ENCODE assay signal across 29 cellular contexts in genomic region chr1:47468759-47469404, GRCh38. TPM values are rescaled to one million over a fixed set of nuclear protein-coding genes. Genes with fewer than 3 reads are reported as not detected.
"Had no signal": no experiment of that assay in that cellular context is flagged by ENCODE, and none has a peak within 500 bp of the region (broad histone marks: within the 10 kb centered on the region; RNA-seq: fewer than 3 reads in every experiment).

No MANE protein-coding gene starts in this region.

- H3K9me3 Mint-ChIP-seq: activated naive CD8-positive, alpha-beta T cell treated with anti-CD3 and anti-CD28 coated beads, Interleukin-2, amount 10 ng/mL, durations not matched to agents 7 days and 5 days; T-cell had no signal

- H3K36me3 Mint-ChIP-seq: activated naive CD8-positive, alpha-beta T cell treated with anti-CD3 and anti-CD28 coated beads, Interleukin-2, amount 10 ng/mL, durations not matched to agents 7 days and 5 days; T-cell had no signal

- H3K36me3 ChIP-seq: adrenal gland had no signal

- H3K9me3 ChIP-seq: adrenal gland had no signal

- H3K27ac Mint-ChIP-seq: activated CD4-positive, alpha-beta T cell treated with anti-CD3 and anti-CD28 coated beads for 36 hours; activated CD8-positive, alpha-beta T cell treated with anti-CD3 and anti-CD28 coated beads, Interleukin-2, amount 10 ng/mL, durations not matched to agents 7 days and 5 days; activated naive CD8-positive, alpha-beta T cell treated with anti-CD3 and anti-CD28 coated beads, Interleukin-2, amount 10 ng/mL, durations not matched to agents 7 days and 5 days had no signal

- H3K27ac ChIP-seq: adrenal gland, SK-N-MC, VCaP had no signal

- H3K4me1 Mint-ChIP-seq: activated CD4-positive, alpha-beta T cell treated with anti-CD3 and anti-CD28 coated beads for 36 hours; activated naive CD8-positive, alpha-beta T cell treated with anti-CD3 and anti-CD28 coated beads, Interleukin-2, amount 10 ng/mL, durations not matched to agents 7 days and 5 days; T-cell had no signal

- H3K4me1 ChIP-seq: adrenal gland had no signal

- H3K4me3 ChIP-seq: adrenal gland, SK-N-MC had no signal

- DNase-seq: activated CD4-positive, alpha-beta T cell treated with anti-CD3 and anti-CD28 coated beads for 36 hours; activated CD4-positive, alpha-beta T cell treated with anti-CD3 and anti-CD28 coated beads, Interleukin-2, amount 50 U/mL, for 1 hour; activated CD8-positive, alpha-beta memory T cell treated with anti-CD3 and anti-CD28 coated beads, Interleukin-2, amount 50 U/mL, for 48 hours; activated CD8-positive, alpha-beta T cell treated with anti-CD3 and anti-CD28 coated beads, Interleukin-2, amount 10 ng/mL, durations not matched to agents 7 days and 5 days; activated naive CD4-positive, alpha-beta T cell treated with anti-CD3 and anti-CD28 coated beads, Interleukin-2, amount 50 U/mL, for 16 hours; activated naive CD8-positive, alpha-beta T cell treated with anti-CD3 and anti-CD28 coated beads, Interleukin-2, amount 10 ng/mL, durations not matched to agents 7 days and 5 days; activated T-cell treated with anti-CD3 and anti-CD28 coated beads, Interleukin-2, amount 50 U/mL, for 1 hour; adrenal gland; anterior cingulate cortex; cerebellar nuclear complex; Kasumi-1; KBM-7; NCI-H1092 treated with DMSO at 0.1 percent for 48 hours; NCI-H1417 treated with DMSO at 0.1 percent for 48 hours; NCI-H1694; NCI-H2029 treated with DMSO at 0.1 percent for 48 hours; NCI-H446; NCI-H524 treated with DMSO at 0.1 percent for 48 hours; NCI-H82; NK-92 treated with Interleukin-12 subunit alpha and Interleukin-12 subunit beta, amount 100 ng/mL, for 24 hours; RPMI8226; T-cell had no signal

- ATAC-seq: activated CD4-positive, alpha-beta T cell treated with anti-CD3 and anti-CD28 coated beads for 36 hours; activated CD8-positive, alpha-beta T cell treated with anti-CD3 and anti-CD28 coated beads, Interleukin-2, amount 10 ng/mL, durations not matched to agents 7 days and 5 days; Panc1; Right ventricle myocardium inferior; T-cell had no signal

- H3K4me3 Mint-ChIP-seq: activated CD4-positive, alpha-beta T cell treated with anti-CD3 and anti-CD28 coated beads for 36 hours; activated CD8-positive, alpha-beta T cell treated with anti-CD3 and anti-CD28 coated beads, Interleukin-2, amount 10 ng/mL, durations not matched to agents 7 days and 5 days; activated naive CD8-positive, alpha-beta T cell treated with anti-CD3 and anti-CD28 coated beads, Interleukin-2, amount 10 ng/mL, durations not matched to agents 7 days and 5 days; T-cell had no signal

RNA-seq across cellular contexts. Expression of gene FOXE3, which starts 52.8 kb away (rescaled TPM):
- total RNA-seq: activated CD4-positive, alpha-beta T cell treated with anti-CD3 and anti-CD28 coated beads for 36 hours; activated CD8-positive, alpha-beta T cell treated with anti-CD3 and anti-CD28 coated beads, Interleukin-2, amount 10 ng/mL, durations not matched to agents 7 days and 5 days; activated naive CD8-positive, alpha-beta T cell treated with anti-CD3 and anti-CD28 coated beads, Interleukin-2, amount 10 ng/mL, durations not matched to agents 7 days and 5 days; adrenal gland; cardiac septum; M059J; Right ventricle myocardium inferior; T-helper 2 cell treated with Interferon-gamma antibody and Interleukin-4, amounts not matched to agents 100 ng/mL and 5 ng/mL, for 36 hours had no signal
